In genomic region chr15:90592144-90592887, GRCh38 we compare ENCODE assay signal across 9 cellular contexts.
DNase-seq lines count a peak whose midpoint lies in the region; ATAC-seq and TF ChIP-seq lines count a peak whose summit lies in the region.
"Had no signal": no experiment of that assay in that cellular context is flagged by ENCODE, and none has a peak within 500 bp of the region (broad histone marks: within the 10 kb centered on the region; RNA-seq: fewer than 3 reads in every experiment).

No MANE protein-coding gene starts in this region.

- no peaks in the 10 kb centered on the region for H3K27me3 Mint-ChIP-seq in T-helper 1 cell treated with Interleukin-12 subunit alpha and Interleukin-12 subunit beta and Interleukin-4 antibody, amounts not matched to agents 30 μg/mL and 1 μg/mL, for 36 hours (ENCODE audit: low read depth)

- H3K27ac Mint-ChIP-seq in T-helper 1 cell treated with Interleukin-12 subunit alpha and Interleukin-12 subunit beta and Interleukin-4 antibody, amounts not matched to agents 30 μg/mL and 1 μg/mL, for 36 hours, result peak overlapping the region; percentile 74

- TF ChIP-seq CTCF in coronary artery (IDR thresholded peaks at IDR 0.05), result no peak

- no peaks in the 10 kb centered on the region for H3K9me3 Mint-ChIP-seq in T-helper 1 cell treated with Interleukin-12 subunit alpha and Interleukin-12 subunit beta and Interleukin-4 antibody, amounts not matched to agents 30 μg/mL and 1 μg/mL, for 36 hours

- peaks cover 49% of the 10 kb centered on the region for H3K36me3 Mint-ChIP-seq in T-helper 1 cell treated with Interleukin-12 subunit alpha and Interleukin-12 subunit beta and Interleukin-4 antibody, amounts not matched to agents 30 μg/mL and 1 μg/mL, for 36 hours (ENCODE audit: low read depth)

- DNase-seq in T-helper 1 cell (no peak), NOMO-1 treated with dmso at 0.1 percent for 144 hours (lab: John Stamatoyannopoulos, UW; ENCODE audit: unreplicated experiment) (peak; percentile 47), coronary artery (ENCODE audit: low spot score) (no peak), renal cortical epithelial cell (ENCODE audit: low read depth) (peak; percentile 75), cerebellar nuclear complex (lab: John Stamatoyannopoulos, UW) (no peak), Kasumi-1 (lab: John Stamatoyannopoulos, UW) (no peak)
- DNase-seq: NCI-H1105 had no signal

- ATAC-seq in GM18502 (IDR thresholded peaks at IDR 0.05; ENCODE audit: poor library complexity, unreplicated experiment), result no peak

- H3K4me3 Mint-ChIP-seq in T-helper 1 cell treated with Interleukin-12 subunit alpha and Interleukin-12 subunit beta and Interleukin-4 antibody, amounts not matched to agents 30 μg/mL and 1 μg/mL, for 36 hours, result no peak overlapping the region

- peaks cover 58% of the 10 kb centered on the region for H3K4me1 Mint-ChIP-seq in T-helper 1 cell treated with Interleukin-12 subunit alpha and Interleukin-12 subunit beta and Interleukin-4 antibody, amounts not matched to agents 30 μg/mL and 1 μg/mL, for 36 hours (ENCODE audit: low read depth)

- H3K4me3 ChIP-seq in coronary artery, result no peak overlapping the region

- peak overlapping the region; percentile 14 to 51 for H3K27ac ChIP-seq in coronary artery

Comparison
In these comparisons a context has a peak if more than half of its experiments do, and no peak if none do; other contexts are left out.
1. DNase-seq: peak in NOMO-1 treated with dmso at 0.1 percent for 144 hours (single experiment) and renal cortical epithelial cell (single experiment); none in T-helper 1 cell (0 of 5), coronary artery (single experiment), cerebellar nuclear complex (0 of 2) and Kasumi-1 (0 of 2).